8 cellular contexts compared by ENCODE assay signal in the genomic region with DNA sequence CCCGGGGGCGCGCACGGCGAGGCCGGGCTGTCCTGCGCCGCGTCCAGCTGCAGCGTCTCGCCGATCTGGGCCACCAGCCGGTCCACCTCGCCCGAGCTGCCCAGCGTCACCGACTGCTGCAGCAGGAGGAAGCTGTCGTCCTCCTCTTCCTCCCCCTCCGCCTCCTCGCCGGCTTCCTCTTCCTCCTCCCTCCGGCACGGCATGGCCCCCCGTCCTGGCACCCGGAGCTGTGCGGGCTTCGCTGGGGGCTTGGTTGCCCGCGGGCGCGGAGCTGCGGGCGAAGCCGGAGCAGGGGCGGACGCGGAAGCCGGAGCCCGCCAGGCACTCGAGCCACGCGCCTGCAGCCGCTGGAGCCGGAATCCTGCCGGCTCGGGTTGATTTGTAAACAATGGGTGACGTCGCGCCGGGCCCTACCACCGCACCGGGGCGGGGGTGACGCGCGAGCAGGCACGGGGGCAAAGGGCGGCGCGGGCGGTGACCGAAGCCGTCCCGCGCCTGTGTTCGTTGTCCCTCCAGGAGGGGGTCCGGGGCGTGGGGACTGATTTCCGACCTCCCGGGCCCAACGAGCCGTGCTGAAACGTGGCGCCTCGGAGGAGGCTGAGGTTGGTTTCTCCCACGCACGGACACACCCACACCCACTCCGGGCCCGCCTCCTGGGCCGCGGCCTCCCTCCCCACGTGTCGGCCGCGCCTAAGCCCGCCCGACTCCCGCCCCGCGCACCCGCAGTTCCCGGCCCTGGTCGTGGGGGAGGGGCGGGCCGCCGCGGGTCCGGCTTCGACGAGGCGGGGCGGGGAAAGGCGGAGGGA. TPM values are rescaled to one million over a fixed set of nuclear protein-coding genes. Genes with fewer than 3 reads are reported as not detected.
A peak's percentile ranks its signal among the peaks of the same experiment; 100 is the strongest.
DNase-seq lines count a peak whose midpoint lies in the region; ATAC-seq and TF ChIP-seq lines count a peak whose summit lies in the region.

FRAT2 (minus strand) TSS at position 360 of the 806 bp plus-strand sequence; CDS start at position 203, 157 bp downstream.

- peak; percentile 98 for DNase-seq in AG08395 (ENCODE audit: low spot score)
- peak; percentile 77 for DNase-seq in NCI-H226
- DNase-seq in activated CD4-positive, alpha-beta T cell treated with anti-CD3 and anti-CD28 coated beads for 1 hour = peak; percentile 78
- DNase-seq in cerebellar nuclear complex (lab: John Stamatoyannopoulos, UW) = peak; percentile 27 to 72
- DNase-seq in kidney epithelial cell (ENCODE audit: low read depth) = peak; percentile 38
- DNase-seq in stimulated activated CD4-positive, alpha-beta T cell treated with anti-CD3 and anti-CD28 coated beads, Interleukin-15, amount 100 ng/mL, for 1 hour (ENCODE audit: low read depth in 1 of 2, low spot score in 1 of 2) = peak; percentile 80

- peak within 1 kb of the TSS; percentile 85 for H3K4me3 ChIP-seq in kidney epithelial cell (ENCODE audit: low read depth, low read length)

- peak; percentile 79 for ATAC-seq in GM18870 (IDR thresholded peaks at IDR 0.05; ENCODE audit: unreplicated experiment)
- peak; percentile 73 for ATAC-seq in HG03103 (IDR thresholded peaks at IDR 0.05; ENCODE audit: low read depth, unreplicated experiment)

- no peak for TF ChIP-seq CTCF in kidney epithelial cell (IDR thresholded peaks at IDR 0.05; ENCODE audit: insufficient read depth, low read length, poor library complexity, severe bottlenecking)

- H3K27me3 ChIP-seq in kidney epithelial cell (ENCODE audit: control insufficient read depth, insufficient read depth, low read length) = peaks cover 2% of the 10 kb centered on the region

- H3K36me3 ChIP-seq in kidney epithelial cell (ENCODE audit: control insufficient read depth, insufficient read depth, low read length) = no peaks in the 10 kb centered on the region

RNA-seq across cellular contexts. Expression of gene FRAT2, which starts in this region (rescaled TPM):
- total RNA-seq in kidney epithelial cell = 10.7 and 13.6 TPM in 2 replicates

Comparison
In these comparisons a context has a peak if more than half of its experiments do, and no peak if none do; other contexts are left out.
1. Peak in every context shown above with its lines: DNase-seq, ATAC-seq and H3K4me3 ChIP-seq.
2. DNase-seq: peak in every context shown above with its lines; median percentile 98 in AG08395; 80 in stimulated activated CD4-positive, alpha-beta T cell treated with anti-CD3 and anti-CD28 coated beads, Interleukin-15, amount 100 ng/mL, for 1 hour; 78 in activated CD4-positive, alpha-beta T cell treated with anti-CD3 and anti-CD28 coated beads for 1 hour; 77 in NCI-H226; 50 in cerebellar nuclear complex; 38 in kidney epithelial cell.